ENCODE assay signal across 9 cellular contexts in the genomic region with DNA sequence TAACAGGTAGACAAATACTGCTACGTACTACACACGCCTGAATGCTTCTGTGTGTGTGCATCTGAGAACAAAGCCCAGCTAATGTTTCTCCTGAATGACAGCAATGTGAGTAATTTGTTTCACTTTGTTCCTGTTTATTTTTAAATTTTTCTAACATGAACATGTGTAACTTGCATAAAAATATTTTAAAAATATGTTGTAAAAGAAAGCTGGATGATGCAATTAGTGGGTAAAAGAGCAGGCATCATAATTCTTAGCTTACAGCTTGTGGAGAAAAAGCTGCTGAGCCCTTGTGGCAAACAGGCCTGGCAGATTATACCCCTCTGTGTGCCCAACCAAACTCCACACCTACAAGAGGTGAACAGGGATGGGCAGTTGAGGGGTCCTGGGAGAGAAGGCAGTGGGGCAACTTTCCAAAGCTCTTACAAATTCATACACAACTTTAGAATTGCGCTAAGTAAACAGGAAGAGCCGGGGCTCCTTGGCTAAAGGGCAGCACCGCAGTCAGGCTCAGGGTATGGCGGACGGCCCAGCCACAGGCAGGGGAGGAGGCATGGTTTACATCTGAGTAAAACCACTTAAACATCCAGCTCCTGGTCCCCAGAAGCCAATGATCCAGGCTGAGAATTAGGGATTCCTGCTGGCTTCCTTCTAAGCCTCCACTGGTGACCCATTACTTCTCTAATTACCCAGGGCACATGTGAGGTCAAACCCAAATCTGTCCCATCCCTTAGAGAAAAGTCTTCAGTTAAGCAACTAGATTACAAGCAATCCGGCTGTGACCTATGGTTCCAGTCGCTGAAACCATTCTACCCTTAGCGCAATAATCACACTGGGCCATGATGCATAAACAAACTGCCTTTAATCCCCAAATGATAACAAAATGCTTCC. TPM values are rescaled to one million over a fixed set of nuclear protein-coding genes. Genes with fewer than 3 reads are reported as not detected.
DNase-seq lines count a peak whose midpoint lies in the region; ATAC-seq and TF ChIP-seq lines count a peak whose summit lies in the region.
"Had no signal": no experiment of that assay in that cellular context is flagged by ENCODE, and none has a peak within 500 bp of the region (broad histone marks: within the 10 kb centered on the region; RNA-seq: fewer than 3 reads in every experiment).

No MANE protein-coding gene starts in this region.

- no peaks in the 10 kb centered on the region for H3K27me3 Mint-ChIP-seq in activated CD8-positive, alpha-beta T cell treated with anti-CD3 and anti-CD28 coated beads for 36 hours

- ATAC-seq in HG03460 (IDR thresholded peaks at IDR 0.05; ENCODE audit: unreplicated experiment), result no peak
- ATAC-seq in activated CD8-positive, alpha-beta T cell treated with anti-CD3 and anti-CD28 coated beads for 36 hours, result no peak

- H3K27ac ChIP-seq in HUES48 (ENCODE audit: low read depth, low read length) (peak overlapping the region; percentile 68), mammary epithelial cell (ENCODE audit: insufficient read depth, low read depth, low read length) (peak overlapping the region; percentile 82), stomach smooth muscle (ENCODE audit: low read length) (peak overlapping the region; percentile 89)

- no peak overlapping the region for H3K9ac ChIP-seq in HUES48 (ENCODE audit: low read depth, low read length)
- peak overlapping the region; percentile 81 for H3K9ac ChIP-seq in mammary epithelial cell (ENCODE audit: insufficient read depth, low read length)
- H3K9ac ChIP-seq in stomach smooth muscle (ENCODE audit: low read length in 2 of 2), result peak overlapping the region; percentile 47 to 58

- H3K27ac Mint-ChIP-seq in activated CD8-positive, alpha-beta T cell treated with anti-CD3 and anti-CD28 coated beads for 36 hours, result no peak overlapping the region

- H3K9me3 Mint-ChIP-seq in activated CD8-positive, alpha-beta T cell treated with anti-CD3 and anti-CD28 coated beads for 36 hours, result no peaks in the 10 kb centered on the region

- in situ Hi-C loops in mammary epithelial cell (cut with MboI; ENCODE audit: low sequenced_read_pairs in 2 of 2), result no loop called here

- no peaks in the 10 kb centered on the region for H3K27me3 ChIP-seq in HUES48 (ENCODE audit: control insufficient read depth, insufficient read depth, low read length)
- H3K27me3 ChIP-seq in mammary epithelial cell (ENCODE audit: insufficient read depth, low read length), result no peaks in the 10 kb centered on the region
- no peaks in the 10 kb centered on the region for H3K27me3 ChIP-seq in stomach smooth muscle (ENCODE audit: control insufficient read depth in 1 of 2, insufficient read depth in 2 of 2, low read length in 2 of 2)

- dilution Hi-C loops in mammary epithelial cell (cut with HindIII; ENCODE audit: low sequenced_read_pairs), result no loop called here

- peak overlapping the region; percentile 76 for H2AFZ ChIP-seq in mammary epithelial cell (ENCODE audit: low read depth, low read length)

- H3K9me3 ChIP-seq in HUES48 (ENCODE audit: control insufficient read depth, insufficient read depth, low read length), result peaks cover 2% of the 10 kb centered on the region; the same call in 1 of the 2 replicates
- H3K9me3 ChIP-seq in mammary epithelial cell (replicated peaks; ENCODE audit: insufficient read depth, low read length), result no peaks in the 10 kb centered on the region
- H3K9me3 ChIP-seq in stomach smooth muscle (ENCODE audit: control insufficient read depth in 2 of 2, low read length in 2 of 2), result no peaks in the 10 kb centered on the region

- H3K36me3 ChIP-seq in HUES48 (ENCODE audit: control insufficient read depth, insufficient read depth, low read length) (no peaks in the 10 kb centered on the region), mammary epithelial cell (ENCODE audit: insufficient read depth, low read length) (no peaks in the 10 kb centered on the region), stomach smooth muscle (ENCODE audit: control insufficient read depth in 2 of 2, insufficient read depth in 2 of 2, low read length in 2 of 2) (no peaks in the 10 kb centered on the region)

- intact Hi-C loops in mammary epithelial cell (cut with micrococcal nuclease), result no loop called here
- intact Hi-C loops in activated CD8-positive, alpha-beta T cell treated with anti-CD3 and anti-CD28 coated beads for 36 hours (cut with micrococcal nuclease), result no loop called here

- H3K4me2 ChIP-seq in mammary epithelial cell (ENCODE audit: insufficient read depth, low read depth, low read length), result peak overlapping the region; percentile 56

- 45% methylated on average over 10 of the region's 10 CpGs for WGBS in mammary epithelial cell (ENCODE audit: low coverage, missing lambda C conversion rate)

- TSS peak; percentile 95 for BruUV-seq in mammary epithelial cell (replicated peaks; lab: Mats Ljungman, UMichigan)

- H3K4me3 ChIP-seq in HUES48 (ENCODE audit: low read depth, low read length) (no peak overlapping the region), mammary epithelial cell (replicated peaks in 1 of 3; ENCODE audit: insufficient read depth in 1 of 3, low read depth in 2 of 3, low read length in 3 of 3) (no peak overlapping the region), stomach smooth muscle (ENCODE audit: low read length in 2 of 2) (peak overlapping the region; percentile 2 to 47)

- H3K4me1 Mint-ChIP-seq in activated CD8-positive, alpha-beta T cell treated with anti-CD3 and anti-CD28 coated beads for 36 hours (ENCODE audit: low read depth), result no peaks in the 10 kb centered on the region

- no peak for TF ChIP-seq CTCF in mammary epithelial cell (conservative IDR thresholded peaks at IDR 0.05 in 1 of 2, IDR thresholded peaks at IDR 0.05 in 1 of 2; ENCODE audit: extremely low read depth in 1 of 2, insufficient read depth in 1 of 2, low read depth in 1 of 2, low read length in 2 of 2)
- TF ChIP-seq CTCF in activated CD8-positive, alpha-beta T cell treated with anti-CD3 and anti-CD28 coated beads for 36 hours (IDR thresholded peaks at IDR 0.05), result no peak

- H4K20me1 ChIP-seq in mammary epithelial cell (ENCODE audit: insufficient read depth, low read length), result no peaks in the 10 kb centered on the region

- CTCF ChIA-PET in mammary epithelial cell (lab: Charles Lee; ENCODE audit: low non-redundant PET), result no interaction called here
- CTCF ChIA-PET in activated CD8-positive, alpha-beta T cell treated with anti-CD3 and anti-CD28 coated beads for 36 hours (lab: Charles Lee), result interaction anchor here (1.0 kb wide), 1 partner anchor 20 kb away, joined by 3 read pairs; no protein-coding TSS in a partner anchor

- H3K4me1 ChIP-seq in HUES48 (ENCODE audit: control insufficient read depth, insufficient read depth, low read length) (peaks cover 42% of the 10 kb centered on the region), mammary epithelial cell (ENCODE audit: insufficient read depth, low read length) (peaks cover 30% of the 10 kb centered on the region), stomach smooth muscle (ENCODE audit: control insufficient read depth, insufficient read depth, low read length) (peaks cover 54% of the 10 kb centered on the region)

- no peaks in the 10 kb centered on the region for H3K36me3 Mint-ChIP-seq in activated CD8-positive, alpha-beta T cell treated with anti-CD3 and anti-CD28 coated beads for 36 hours (ENCODE audit: low read depth)

- peak; percentile 84 for DNase-seq in mammary epithelial cell
- DNase-seq in islet precursor cell, result peak; percentile 67
- DNase-seq in putamen (ENCODE audit: low spot score), result no peak
- DNase-seq in activated CD8-positive, alpha-beta T cell treated with anti-CD3 and anti-CD28 coated beads for 36 hours, result no peak
- no peak for DNase-seq in OCI-M1 (lab: John Stamatoyannopoulos, UW)
- DNase-seq: Kasumi-1 had no signal

- no peak overlapping the region for H3K4me3 Mint-ChIP-seq in activated CD8-positive, alpha-beta T cell treated with anti-CD3 and anti-CD28 coated beads for 36 hours

- POLR2A ChIA-PET in activated CD8-positive, alpha-beta T cell treated with anti-CD3 and anti-CD28 coated beads for 36 hours (lab: Charles Lee), result no interaction called here

- peaks cover 76% of the 10 kb centered on the region for H3K79me2 ChIP-seq in mammary epithelial cell (ENCODE audit: insufficient read depth, low read length)

RNA-seq across cellular contexts. Expression of gene PXDN, which starts 14.0 kb away (rescaled TPM):
- total RNA-seq in mammary epithelial cell, result 100 to 1,000 TPM in 1 of 2 donors, 10 to 100 TPM in 1; 99.8 to 103 TPM
- polyA plus RNA-seq in mammary epithelial cell, result 99.0 TPM
- polyA minus RNA-seq in mammary epithelial cell, result 120 TPM
- total RNA-seq in activated CD8-positive, alpha-beta T cell treated with anti-CD3 and anti-CD28 coated beads for 36 hours, result under 1 TPM; 0.58 to 0.83 TPM

Comparison
In these comparisons a context has a peak if more than half of its experiments do, and no peak if none do; other contexts are left out.
1. H3K4me3 ChIP-seq: peak in stomach smooth muscle (2 of 2); none in HUES48 (single experiment) and mammary epithelial cell (0 of 3).
2. DNase-seq: peak in mammary epithelial cell (single experiment) and islet precursor cell (single experiment); none in putamen (single experiment), activated CD8-positive, alpha-beta T cell treated with anti-CD3 and anti-CD28 coated beads for 36 hours (single experiment) and OCI-M1 (single experiment).
3. RNA of gene PXDN, which starts 14.0 kb away (total RNA-seq): 99.8 to 103 TPM in mammary epithelial cell; 0.58 to 0.83 TPM in activated CD8-positive, alpha-beta T cell treated with anti-CD3 and anti-CD28 coated beads for 36 hours; every median in the first group is over 10 times any median in the second.
4. Peak in every context shown above with its lines, with median percentiles within 50 percentile points of each other: H3K27ac ChIP-seq.